8 cellular contexts compared by ENCODE assay signal in genomic region chr6:32668226-32668747, GRCh38. TPM values are rescaled to one million over a fixed set of nuclear protein-coding genes. Genes with fewer than 3 reads are reported as not detected.
A peak's percentile ranks its signal among the peaks of the same experiment; 100 is the strongest.
DNase-seq lines count a peak whose midpoint lies in the region; ATAC-seq and TF ChIP-seq lines count a peak whose summit lies in the region.

No MANE protein-coding gene starts in this region.

- ATAC-seq in GM19023 (IDR thresholded peaks at IDR 0.05; ENCODE audit: unreplicated experiment) (peak; percentile 72), HG03064 (IDR thresholded peaks at IDR 0.05; ENCODE audit: low read depth, unreplicated experiment) (peak; percentile 73), sciatic nerve (peak; percentile 71)

- H3K27me3 ChIP-seq in endodermal cell (ENCODE audit: control insufficient read depth, insufficient read depth, low read length, poor library complexity, severe bottlenecking) = no peaks in the 10 kb centered on the region

- no peak overlapping the region for H3K4me3 ChIP-seq in endodermal cell (ENCODE audit: low read length)

- H3K36me3 Mint-ChIP-seq in endodermal cell (ENCODE audit: low read depth) (no peaks in the 10 kb centered on the region), mesothelial cell of epicardium (no peaks in the 10 kb centered on the region)

- 47 to 58% methylated on average over 3 to 5 of the region's 5 CpGs for WGBS in endodermal cell (ENCODE audit: insufficient coverage in 1 of 2, insufficient read length in 1 of 2), 2 experiments

- TF ChIP-seq CTCF in endodermal cell (conservative IDR thresholded peaks at IDR 0.05) = no peak
- TF ChIP-seq CTCF in mesothelial cell of epicardium (IDR thresholded peaks at IDR 0.05; ENCODE audit: unreplicated experiment) = no peak

- H3K4me1 Mint-ChIP-seq in endodermal cell (no peaks in the 10 kb centered on the region), mesothelial cell of epicardium (peaks cover 25% of the 10 kb centered on the region)

- DNase-seq in Ammon's horn (ENCODE audit: low spot score) = peak; percentile 68
- peak; percentile 14 for DNase-seq in T-helper 9 cell
- DNase-seq in endodermal cell = peak; percentile 55
- DNase-seq in sciatic nerve (ENCODE audit: low spot score) = no peak
- DNase-seq in mesothelial cell of epicardium (ENCODE audit: low spot score in 2 of 2, unreplicated experiment in 2 of 2) = no peak
- no peak for DNase-seq in NCI-H748 treated with DMSO at 0.1 percent for 48 hours (lab: John Stamatoyannopoulos, UW)

- intact Hi-C loops in sciatic nerve (cut with DNase I) = no loop called here

- H3K27me3 Mint-ChIP-seq in endodermal cell (ENCODE audit: insufficient read depth) (peaks cover 43% of the 10 kb centered on the region), mesothelial cell of epicardium (ENCODE audit: low read depth) (peaks cover 46% of the 10 kb centered on the region)

- no peak overlapping the region for H3K9ac ChIP-seq in endodermal cell (ENCODE audit: extremely low read depth, low read length, poor library complexity, severe bottlenecking)

- H3K9me3 Mint-ChIP-seq in endodermal cell (peaks cover 16% of the 10 kb centered on the region), mesothelial cell of epicardium (peaks cover 5% of the 10 kb centered on the region)

- no peak overlapping the region for H3K4me3 Mint-ChIP-seq in endodermal cell
- H3K4me3 Mint-ChIP-seq in mesothelial cell of epicardium = no peak overlapping the region

- no peaks in the 10 kb centered on the region for H3K4me1 ChIP-seq in endodermal cell (ENCODE audit: control insufficient read depth, insufficient read depth, low read length)

- H3K27ac ChIP-seq in endodermal cell (ENCODE audit: low read depth, low read length) = no peak overlapping the region

- H3K27ac Mint-ChIP-seq in endodermal cell (no peak overlapping the region), mesothelial cell of epicardium (no peak overlapping the region)

- peaks cover 9% of the 10 kb centered on the region for H3K9me3 ChIP-seq in endodermal cell (ENCODE audit: control insufficient read depth, low read length)

- H3K36me3 ChIP-seq in endodermal cell (ENCODE audit: control insufficient read depth, insufficient read depth, low read length) = no peaks in the 10 kb centered on the region

RNA-seq across cellular contexts. Expression of gene HLA-DQB1, which starts 1.8 kb away (rescaled TPM):
- total RNA-seq in endodermal cell (10 to 100 TPM in 1 of 2 donors, 1 to 10 TPM in 1; 2.2 to 11.1 TPM), sciatic nerve (25.5 TPM), mesothelial cell of epicardium (9.0 to 9.8 TPM (median 9.7 TPM) in 3 replicates)
- polyA plus RNA-seq in endodermal cell (2013, experiment 1 of 2) = 4.8 TPM
- 5.9 TPM for polyA plus RNA-seq in endodermal cell (2013, experiment 2 of 2)

RNA-seq across cellular contexts. Expression of gene HLA-DQA1, which starts 31.1 kb away (rescaled TPM):
- total RNA-seq in endodermal cell (under 1 TPM in 1 of 2 donors, not detected in 1; 0.97 TPM), sciatic nerve (26.0 TPM), mesothelial cell of epicardium (not detected in 3 replicates)
- polyA plus RNA-seq in endodermal cell (2013, experiment 1 of 2) = 0.25 TPM
- polyA plus RNA-seq in endodermal cell (2013, experiment 2 of 2) = not detected

Comparison
In these comparisons a context has a peak if more than half of its experiments do, and no peak if none do; other contexts are left out.
1. DNase-seq: peak in Ammon's horn (single experiment), T-helper 9 cell (single experiment) and endodermal cell (single experiment); none in sciatic nerve (single experiment), mesothelial cell of epicardium (0 of 2) and NCI-H748 treated with DMSO at 0.1 percent for 48 hours (single experiment).
2. RNA of gene HLA-DQA1, which starts 31.1 kb away (total RNA-seq): 26.0 TPM in sciatic nerve (single experiment); 0.97 TPM in endodermal cell and not detected in mesothelial cell of epicardium; every median in the first group is over 10 times any median in the second.
3. Peak in every context shown above with its lines, with median percentiles within 50 percentile points of each other: ATAC-seq.